ENCODE assay signal across 13 cellular contexts in the genomic region with DNA sequence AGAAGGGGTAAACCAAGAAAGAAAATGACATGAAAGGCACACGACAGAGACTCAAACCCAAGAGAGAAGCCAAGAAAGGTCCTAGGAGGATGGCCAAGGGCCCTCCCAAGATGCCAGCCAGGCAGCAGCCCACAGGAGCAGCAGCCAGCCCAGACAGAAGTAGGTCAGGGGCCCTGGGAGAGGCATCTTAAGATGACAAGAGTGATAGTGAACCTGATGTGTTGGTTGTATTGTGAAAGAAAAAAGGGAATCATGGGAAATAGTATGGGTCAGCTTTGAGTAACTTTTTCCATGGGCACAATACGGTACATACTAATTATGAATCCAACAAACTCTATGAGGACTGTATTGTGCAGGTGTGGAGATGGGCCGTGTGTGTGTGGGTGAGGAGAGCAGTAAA. TPM values are rescaled to one million over a fixed set of nuclear protein-coding genes. Genes with fewer than 3 reads are reported as not detected.
DNase-seq lines count a peak whose midpoint lies in the region; ATAC-seq and TF ChIP-seq lines count a peak whose summit lies in the region.
"Had no signal": no experiment of that assay in that cellular context is flagged by ENCODE, and none has a peak within 500 bp of the region (broad histone marks: within the 10 kb centered on the region; RNA-seq: fewer than 3 reads in every experiment).

No MANE protein-coding gene starts in this region.

- no peaks in the 10 kb centered on the region for H3K27me3 Mint-ChIP-seq in activated CD4-positive, alpha-beta T cell treated with anti-CD3 and anti-CD28 coated beads, Interleukin-2, amount 10 ng/mL, durations not matched to agents 7 days and 5 days
- H3K27me3 Mint-ChIP-seq in progenitor cell of endocrine pancreas = peaks cover 7% of the 10 kb centered on the region
- peaks cover 19% of the 10 kb centered on the region for H3K27me3 Mint-ChIP-seq in GM23338 (ENCODE audit: insufficient read depth, low read depth, poor library complexity)

- H3K4me2 ChIP-seq in GM23338 = no peak overlapping the region

- H3K4me3 Mint-ChIP-seq in activated CD4-positive, alpha-beta T cell treated with anti-CD3 and anti-CD28 coated beads, Interleukin-2, amount 10 ng/mL, durations not matched to agents 7 days and 5 days = peak overlapping the region; percentile 6
- peak overlapping the region; percentile 3 for H3K4me3 Mint-ChIP-seq in progenitor cell of endocrine pancreas (ENCODE audit: low read depth)
- no peak overlapping the region for H3K4me3 Mint-ChIP-seq in GM23338

- ATAC-seq in GM23338 = no peak

- peaks cover 40% of the 10 kb centered on the region for H3K36me3 Mint-ChIP-seq in activated CD4-positive, alpha-beta T cell treated with anti-CD3 and anti-CD28 coated beads, Interleukin-2, amount 10 ng/mL, durations not matched to agents 7 days and 5 days (ENCODE audit: low read depth)
- H3K36me3 Mint-ChIP-seq in progenitor cell of endocrine pancreas (ENCODE audit: insufficient read depth) (peaks cover 6% of the 10 kb centered on the region), GM23338 (ENCODE audit: low read depth) (peaks cover 9% of the 10 kb centered on the region)

- H3K27me3 ChIP-seq in effector memory CD4-positive, alpha-beta T cell (replicated peaks; ENCODE audit: control insufficient read depth, insufficient read depth, low read length, poor library complexity, severe bottlenecking) = no peaks in the 10 kb centered on the region
- peaks cover 32% of the 10 kb centered on the region for H3K27me3 ChIP-seq in GM23338 (ENCODE audit: insufficient read depth)

- H3K9me3 Mint-ChIP-seq in activated CD4-positive, alpha-beta T cell treated with anti-CD3 and anti-CD28 coated beads, Interleukin-2, amount 10 ng/mL, durations not matched to agents 7 days and 5 days = peaks cover 4% of the 10 kb centered on the region
- H3K9me3 Mint-ChIP-seq in progenitor cell of endocrine pancreas (ENCODE audit: low read depth) (no peaks in the 10 kb centered on the region), GM23338 (peaks cover 3% of the 10 kb centered on the region; the same call in 2 of the 3 replicates)

- no peak overlapping the region for H3K4me3 ChIP-seq in effector memory CD4-positive, alpha-beta T cell (ENCODE audit: insufficient read depth, low read depth, low read length, poor library complexity, severe bottlenecking)
- H3K4me3 ChIP-seq in GM23338 = no peak overlapping the region
- H3K4me3 ChIP-seq: coronary artery had no signal

- H3K27ac Mint-ChIP-seq in activated CD4-positive, alpha-beta T cell treated with anti-CD3 and anti-CD28 coated beads, Interleukin-2, amount 10 ng/mL, durations not matched to agents 7 days and 5 days = no peak overlapping the region
- H3K27ac Mint-ChIP-seq in progenitor cell of endocrine pancreas (no peak overlapping the region), GM23338 (no peak overlapping the region)

- H3K4me1 ChIP-seq in effector memory CD4-positive, alpha-beta T cell (ENCODE audit: control insufficient read depth, insufficient read depth, low read length, poor library complexity, severe bottlenecking) = peaks cover 8% of the 10 kb centered on the region
- peaks cover 19% of the 10 kb centered on the region for H3K4me1 ChIP-seq in GM23338 (ENCODE audit: insufficient read depth)

- CTCF ChIA-PET in activated CD4-positive, alpha-beta T cell treated with anti-CD3 and anti-CD28 coated beads, Interleukin-2, amount 10 ng/mL, durations not matched to agents 7 days and 5 days (lab: Charles Lee) = interaction anchor here (1.5 kb wide), 1 partner anchor 14 kb away, joined by 3 read pairs; no protein-coding TSS in a partner anchor

- no peak for DNase-seq in activated CD4-positive, alpha-beta T cell treated with anti-CD3 and anti-CD28 coated beads, Interleukin-2, amount 10 ng/mL, durations not matched to agents 7 days and 5 days
- DNase-seq in activated CD4-positive, alpha-beta T cell treated with anti-CD3 and anti-CD28 coated beads for 1 hour = no peak
- peak; percentile 66 for DNase-seq in OCI-M1 (lab: John Stamatoyannopoulos, UW)
- DNase-seq in progenitor cell of endocrine pancreas (ENCODE audit: low spot score, unreplicated experiment) = no peak
- no peak for DNase-seq in effector memory CD4-positive, alpha-beta T cell
- DNase-seq in GM23338 (ENCODE audit: low spot score) = no peak
- DNase-seq in hippocampal formation (lab: John Stamatoyannopoulos, UW) = no peak
- DNase-seq: ACHN, NCI-H1105 treated with DMSO at 0.1 percent for 48 hours, nucleus accumbens had no signal

- 0 out of 2 replicates have a peak, but pooled peaks cover 7% of the 10 kb centered on the region for H3F3A ChIP-seq in GM23338 (replicated peaks; ENCODE audit: low read depth)

- H2AFZ ChIP-seq in GM23338 = no peak overlapping the region

- H3K4me1 Mint-ChIP-seq in activated CD4-positive, alpha-beta T cell treated with anti-CD3 and anti-CD28 coated beads, Interleukin-2, amount 10 ng/mL, durations not matched to agents 7 days and 5 days = peaks cover 53% of the 10 kb centered on the region
- H3K4me1 Mint-ChIP-seq in progenitor cell of endocrine pancreas (ENCODE audit: low read depth) (peaks cover 27% of the 10 kb centered on the region), GM23338 (peaks cover 20% of the 10 kb centered on the region)

- H3K9me2 ChIP-seq in GM23338 (ENCODE audit: insufficient read depth) = 0 out of 2 replicates have a peak, but pooled peaks cover under 1% of the 10 kb centered on the region

- H4K20me1 ChIP-seq in GM23338 (replicated peaks; ENCODE audit: insufficient read depth) = peaks cover 5% of the 10 kb centered on the region; the same call in 1 of the 2 replicates

- H3K27ac ChIP-seq in angular gyrus (ENCODE audit: low read depth, low read length) (peak overlapping the region; percentile 51), GM23338 (ENCODE audit: low read depth) (no peak overlapping the region)
- H3K27ac ChIP-seq in effector memory CD4-positive, alpha-beta T cell (ENCODE audit: insufficient read depth, low read length, poor library complexity, severe bottlenecking) = no peak overlapping the region
- H3K27ac ChIP-seq: coronary artery, HL-60 had no signal

- POLR2A ChIA-PET in activated CD4-positive, alpha-beta T cell treated with anti-CD3 and anti-CD28 coated beads, Interleukin-2, amount 10 ng/mL, durations not matched to agents 7 days and 5 days (lab: Charles Lee) = no interaction called here

- no peak for TF ChIP-seq CTCF in progenitor cell of endocrine pancreas (IDR thresholded peaks at IDR 0.05; ENCODE audit: unreplicated experiment)
- no peak for TF ChIP-seq CTCF in GM23338 (conservative IDR thresholded peaks at IDR 0.05; ENCODE audit: low read depth in 2 of 2)

- peaks cover 3% of the 10 kb centered on the region for H3K36me3 ChIP-seq in effector memory CD4-positive, alpha-beta T cell (ENCODE audit: control insufficient read depth, insufficient read depth, low read length)
- H3K36me3 ChIP-seq in GM23338 (ENCODE audit: insufficient read depth) = no peaks in the 10 kb centered on the region; the same call in 1 of the 2 replicates

- peaks cover 50% of the 10 kb centered on the region for H3K79me2 ChIP-seq in GM23338 (replicated peaks; ENCODE audit: insufficient read depth)

- no peaks in the 10 kb centered on the region for H3K9me3 ChIP-seq in effector memory CD4-positive, alpha-beta T cell (ENCODE audit: control insufficient read depth, low read length)

TF ChIP-seq in GM23338, 12 proteins besides CTCF, POLR2A, EP300 and RAD21:
- TF ChIP-seq EZH2 (IDR thresholded peaks at IDR 0.05; ENCODE audit: low read depth, unreplicated experiment) (no peak), CREB1 (CRISPR knock-in tag; IDR thresholded peaks at IDR 0.05; ENCODE audit: low read depth) (no peak)
- TF ChIP-seq, protein P1, sequence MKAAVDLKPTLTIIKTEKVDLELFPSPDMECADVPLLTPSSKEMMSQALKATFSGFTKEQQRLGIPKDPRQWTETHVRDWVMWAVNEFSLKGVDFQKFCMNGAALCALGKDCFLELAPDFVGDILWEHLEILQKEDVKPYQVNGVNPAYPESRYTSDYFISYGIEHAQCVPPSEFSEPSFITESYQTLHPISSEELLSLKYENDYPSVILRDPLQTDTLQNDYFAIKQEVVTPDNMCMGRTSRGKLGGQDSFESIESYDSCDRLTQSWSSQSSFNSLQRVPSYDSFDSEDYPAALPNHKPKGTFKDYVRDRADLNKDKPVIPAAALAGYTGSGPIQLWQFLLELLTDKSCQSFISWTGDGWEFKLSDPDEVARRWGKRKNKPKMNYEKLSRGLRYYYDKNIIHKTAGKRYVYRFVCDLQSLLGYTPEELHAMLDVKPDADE (IDR thresholded peaks at IDR 0.05) = no peak
TF ChIP-seq in GM23338: peak in this region for 0.

RNA-seq across cellular contexts. Expression of gene CCSAP, which starts 3.3 kb away (rescaled TPM):
- total RNA-seq in activated CD4-positive, alpha-beta T cell treated with anti-CD3 and anti-CD28 coated beads, Interleukin-2, amount 10 ng/mL, durations not matched to agents 7 days and 5 days = 10 to 100 TPM in 1 of 2 experiments, 1 to 10 TPM in 1; 9.1 to 10.1 TPM
- 10.5 and 10.9 TPM in 2 replicates for total RNA-seq in progenitor cell of endocrine pancreas
- 13.3 and 13.4 TPM in 2 replicates for total RNA-seq in GM23338 (2014; rRNA removed; shearing (Covaris generic))
- 3.9 and 4.2 TPM in 2 replicates for polyA plus RNA-seq in GM23338 (2016; fragmentation: Nextera tagmentation; extraction: Ambion mirVana)
